9 cellular contexts compared by ENCODE assay signal in the genomic region with DNA sequence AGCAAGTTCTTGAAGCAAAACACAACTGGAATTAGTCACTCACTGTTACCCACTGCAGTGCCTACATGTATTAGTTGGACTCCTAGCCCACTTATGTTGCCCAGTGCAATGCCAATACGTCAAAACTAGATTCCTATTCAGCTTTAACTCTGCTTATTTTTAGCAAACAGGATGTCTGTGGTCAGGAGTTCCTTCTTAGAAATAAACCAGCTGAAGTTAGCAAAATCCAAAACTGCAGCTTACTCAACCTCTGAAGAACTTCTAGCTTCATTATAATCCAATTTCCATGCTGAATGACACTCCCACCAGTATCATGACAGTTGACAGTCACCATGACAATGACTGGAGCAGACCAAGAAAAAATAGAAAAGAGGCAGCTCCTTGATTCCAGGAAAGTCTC.
A peak's percentile ranks its signal among the peaks of the same experiment; 100 is the strongest.
DNase-seq lines count a peak whose midpoint lies in the region; ATAC-seq lines count a peak whose summit lies in the region.
"Had no signal": no experiment of that assay in that cellular context is flagged by ENCODE, and none has a peak within 500 bp of the region (broad histone marks: within the 10 kb centered on the region; RNA-seq: fewer than 3 reads in every experiment).

No MANE protein-coding gene starts in this region.

- no peaks in the 10 kb centered on the region for H3K27me3 Mint-ChIP-seq in activated T-helper 17 cell treated with anti-CD3 and anti-CD28 coated beads, Interleukin-2, amount 50 U/mL, for 72 hours

- H3K36me3 Mint-ChIP-seq in activated T-helper 17 cell treated with anti-CD3 and anti-CD28 coated beads, Interleukin-2, amount 50 U/mL, for 72 hours (ENCODE audit: low read depth): no peaks in the 10 kb centered on the region

- intact Hi-C loops in posterior cingulate gyrus (cut with DNase I): no loop called here

- no peak overlapping the region for H3K27ac Mint-ChIP-seq in activated T-helper 17 cell treated with anti-CD3 and anti-CD28 coated beads, Interleukin-2, amount 50 U/mL, for 72 hours

- ATAC-seq in GM19468 (IDR thresholded peaks at IDR 0.05; ENCODE audit: extremely low read depth, unreplicated experiment) (peak; percentile 91), HG03175 (IDR thresholded peaks at IDR 0.05; ENCODE audit: unreplicated experiment) (peak; percentile 98)
- ATAC-seq in activated T-helper 17 cell treated with anti-CD3 and anti-CD28 coated beads, Interleukin-2, amount 50 U/mL, for 72 hours (replicated peaks): peak; percentile 28

- no peaks in the 10 kb centered on the region for H3K4me1 Mint-ChIP-seq in activated T-helper 17 cell treated with anti-CD3 and anti-CD28 coated beads, Interleukin-2, amount 50 U/mL, for 72 hours

- peaks cover 10% of the 10 kb centered on the region for H3K9me3 Mint-ChIP-seq in activated T-helper 17 cell treated with anti-CD3 and anti-CD28 coated beads, Interleukin-2, amount 50 U/mL, for 72 hours

- peak overlapping the region; percentile 38; the same call in 1 of the 2 replicates for H3K4me3 ChIP-seq in GM08714 (ENCODE audit: low read length)

- no peak for DNase-seq in posterior cingulate gyrus
- DNase-seq in ACHN: no peak
- no peak for DNase-seq in NCI-H2107 (lab: John Stamatoyannopoulos, UW)
- no peak for DNase-seq in COLO668 (lab: John Stamatoyannopoulos, UW; ENCODE audit: unreplicated experiment)
- DNase-seq: DMS53 had no signal

- in situ Hi-C loops in ACHN (cut with HindIII; ENCODE audit: low pct_ligation_motif_present, low pct_unique_long_range_greater_than_20kb, low sequenced_read_pairs): no loop called here

- H3K4me3 Mint-ChIP-seq in activated T-helper 17 cell treated with anti-CD3 and anti-CD28 coated beads, Interleukin-2, amount 50 U/mL, for 72 hours: no peak overlapping the region

Comparison
In these comparisons a context has a peak if more than half of its experiments do, and no peak if none do; other contexts are left out.
1. ATAC-seq: peak in every context shown above with its lines; median percentile 98 in HG03175; 91 in GM19468; 28 in activated T-helper 17 cell treated with anti-CD3 and anti-CD28 coated beads, Interleukin-2, amount 50 U/mL, for 72 hours.